In genomic region chr12:26563555-26563954, GRCh38 we compare ENCODE assay signal across 26 cellular contexts.
"Had no signal": no experiment of that assay in that cellular context is flagged by ENCODE, and none has a peak within 500 bp of the region (broad histone marks: within the 10 kb centered on the region; RNA-seq: fewer than 3 reads in every experiment).

No MANE protein-coding gene starts in this region.

- H3K79me2 ChIP-seq: parathyroid adenoma had no signal

- H3K4me1 ChIP-seq: neural progenitor cell, parathyroid adenoma, psoas muscle, spleen, suprapubic skin, testis, transverse colon, upper lobe of right lung, uterus had no signal

- H3K36me3 ChIP-seq: neural progenitor cell, ovary, suprapubic skin, tibial artery, transverse colon, uterus had no signal

- H3K27me3 ChIP-seq: neural progenitor cell, ovary, spleen, suprapubic skin, testis, tibial artery, transverse colon, upper lobe of right lung, uterus had no signal

- H3K4me2 ChIP-seq: neural progenitor cell, smooth muscle cell had no signal

- DNase-seq: natural killer cell; occipital lobe; ovary; posterior cingulate gyrus; psoas muscle; right cardiac atrium; spleen; stimulated activated CD4-positive, alpha-beta T cell treated with anti-CD3 and anti-CD28 coated beads, Interleukin-12 subunit alpha, Interleukin-12 subunit beta, amount 100 ng/mL, for 4 hours; stimulated activated CD4-positive, alpha-beta T cell treated with anti-CD3 and anti-CD28 coated beads, Interleukin-1b, Interleukin-23, amount 100 ng/mL, for 48 hours; stimulated activated CD4-positive, alpha-beta T cell treated with anti-CD3 and anti-CD28 coated beads, Interleukin-4, amount 100 ng/mL, for 1 hour; stimulated activated CD4-positive, alpha-beta T cell treated with anti-CD3 and anti-CD28 coated beads, Interleukin-4, amount 100 ng/mL, for 4 hours; stimulated activated CD8-positive, alpha-beta memory T cell treated with anti-CD3 and anti-CD28 coated beads, Interleukin-4, amount 100 ng/mL, for 48 hours; stimulated activated naive CD4-positive, alpha-beta T cell; stimulated activated naive CD8-positive, alpha-beta T cell treated with anti-CD3 and anti-CD28 coated beads, Interleukin-15, amount 100 ng/mL, for 72 hours; stimulated activated naive CD8-positive, alpha-beta T cell treated with anti-CD3 and anti-CD28 coated beads, Interleukin-15, Interleukin-2, amounts not matched to agents 100 U/mL and 50 U/mL, for 24 hours; substantia nigra; testis; tibial artery; transverse colon; upper lobe of right lung; uterus had no signal

- H3K4me3 ChIP-seq: neural progenitor cell, ovary, psoas muscle, skin epidermis, smooth muscle cell, spleen, suprapubic skin, testis, tibial artery, transverse colon, upper lobe of right lung, uterus had no signal

- H2AFZ ChIP-seq: neural progenitor cell, parathyroid adenoma had no signal

- H3K9me3 ChIP-seq: ovary, psoas muscle, spleen, suprapubic skin, testis, tibial artery, transverse colon, upper lobe of right lung, uterus had no signal

- H3K9ac ChIP-seq: neural progenitor cell, parathyroid adenoma had no signal

- H3K27ac ChIP-seq: neural progenitor cell, ovary, parathyroid adenoma, psoas muscle, skin epidermis, spleen, suprapubic skin, testis, tibial artery, transverse colon, upper lobe of right lung, uterus had no signal
